1 cellular context compared by ENCODE assay signal in genomic region chr7:99325597-99326407, GRCh38.
A peak's percentile ranks its signal among the peaks of the same experiment; 100 is the strongest.
TF ChIP-seq lines count a peak whose summit lies in the region.

TSS of gene ARPC1A (plus strand) at chr7:99325898. CDS start at chr7:99333354, 7,456 bp downstream.

TF ChIP-seq in K562, 482 proteins besides CTCF, POLR2A, EP300 and RAD21 (continued from another document and continues in another):
- TF ChIP-seq, protein P1, sequence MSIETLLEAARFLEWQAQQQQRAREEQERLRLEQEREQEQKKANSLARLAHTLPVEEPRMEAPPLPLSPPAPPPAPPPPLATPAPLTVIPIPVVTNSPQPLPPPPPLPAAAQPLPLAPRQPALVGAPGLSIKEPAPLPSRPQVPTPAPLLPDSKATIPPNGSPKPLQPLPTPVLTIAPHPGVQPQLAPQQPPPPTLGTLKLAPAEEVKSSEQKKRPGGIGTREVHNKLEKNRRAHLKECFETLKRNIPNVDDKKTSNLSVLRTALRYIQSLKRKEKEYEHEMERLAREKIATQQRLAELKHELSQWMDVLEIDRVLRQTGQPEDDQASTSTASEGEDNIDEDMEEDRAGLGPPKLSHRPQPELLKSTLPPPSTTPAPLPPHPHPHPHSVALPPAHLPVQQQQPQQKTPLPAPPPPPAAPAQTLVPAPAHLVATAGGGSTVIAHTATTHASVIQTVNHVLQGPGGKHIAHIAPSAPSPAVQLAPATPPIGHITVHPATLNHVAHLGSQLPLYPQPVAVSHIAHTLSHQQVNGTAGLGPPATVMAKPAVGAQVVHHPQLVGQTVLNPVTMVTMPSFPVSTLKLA (conservative IDR thresholded peaks at IDR 0.05) = peak; percentile 32 to 73; a peak in 3 of 4 replicates
- peak; percentile 68 for TF ChIP-seq HCFC1 (IDR thresholded peaks at IDR 0.05; ENCODE audit: low read depth, low read length)
- peak; percentile 21; the same call in 1 of the 2 replicates for TF ChIP-seq ZSCAN29 (IDR thresholded peaks at IDR 0.05)
- TF ChIP-seq, protein P2, sequence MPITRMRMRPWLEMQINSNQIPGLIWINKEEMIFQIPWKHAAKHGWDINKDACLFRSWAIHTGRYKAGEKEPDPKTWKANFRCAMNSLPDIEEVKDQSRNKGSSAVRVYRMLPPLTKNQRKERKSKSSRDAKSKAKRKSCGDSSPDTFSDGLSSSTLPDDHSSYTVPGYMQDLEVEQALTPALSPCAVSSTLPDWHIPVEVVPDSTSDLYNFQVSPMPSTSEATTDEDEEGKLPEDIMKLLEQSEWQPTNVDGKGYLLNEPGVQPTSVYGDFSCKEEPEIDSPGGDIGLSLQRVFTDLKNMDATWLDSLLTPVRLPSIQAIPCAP (CRISPR knock-in tag; IDR thresholded peaks at IDR 0.05; ENCODE audit: borderline replicate concordance) = no peak
- no peak for TF ChIP-seq SRSF9 (IDR thresholded peaks at IDR 0.05; ENCODE audit: borderline replicate concordance, low read depth, low read length)
- TF ChIP-seq PATZ1 (CRISPR knock-in tag; IDR thresholded peaks at IDR 0.05; ENCODE audit: borderline replicate concordance) = no peak
- TF ChIP-seq THRB (CRISPR knock-in tag; conservative IDR thresholded peaks at IDR 0.05) = no peak
- TF ChIP-seq, protein P3, sequence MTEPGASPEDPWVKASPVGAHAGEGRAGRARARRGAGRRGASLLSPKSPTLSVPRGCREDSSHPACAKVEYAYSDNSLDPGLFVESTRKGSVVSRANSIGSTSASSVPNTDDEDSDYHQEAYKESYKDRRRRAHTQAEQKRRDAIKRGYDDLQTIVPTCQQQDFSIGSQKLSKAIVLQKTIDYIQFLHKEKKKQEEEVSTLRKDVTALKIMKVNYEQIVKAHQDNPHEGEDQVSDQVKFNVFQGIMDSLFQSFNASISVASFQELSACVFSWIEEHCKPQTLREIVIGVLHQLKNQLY (CRISPR knock-in tag; conservative IDR thresholded peaks at IDR 0.05) = no peak
- TF ChIP-seq, protein P4, sequence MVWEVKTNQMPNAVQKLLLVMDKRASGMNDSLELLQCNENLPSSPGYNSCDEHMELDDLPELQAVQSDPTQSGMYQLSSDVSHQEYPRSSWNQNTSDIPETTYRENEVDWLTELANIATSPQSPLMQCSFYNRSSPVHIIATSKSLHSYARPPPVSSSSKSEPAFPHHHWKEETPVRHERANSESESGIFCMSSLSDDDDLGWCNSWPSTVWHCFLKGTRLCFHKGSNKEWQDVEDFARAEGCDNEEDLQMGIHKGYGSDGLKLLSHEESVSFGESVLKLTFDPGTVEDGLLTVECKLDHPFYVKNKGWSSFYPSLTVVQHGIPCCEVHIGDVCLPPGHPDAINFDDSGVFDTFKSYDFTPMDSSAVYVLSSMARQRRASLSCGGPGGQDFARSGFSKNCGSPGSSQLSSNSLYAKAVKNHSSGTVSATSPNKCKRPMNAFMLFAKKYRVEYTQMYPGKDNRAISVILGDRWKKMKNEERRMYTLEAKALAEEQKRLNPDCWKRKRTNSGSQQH (CRISPR knock-in tag; IDR thresholded peaks at IDR 0.05) = no peak
- no peak for TF ChIP-seq CAMTA2 (CRISPR knock-in tag; conservative IDR thresholded peaks at IDR 0.05)
- no peak for TF ChIP-seq BMI1 (IDR thresholded peaks at IDR 0.05; ENCODE audit: low read length)
- TF ChIP-seq, protein P5, sequence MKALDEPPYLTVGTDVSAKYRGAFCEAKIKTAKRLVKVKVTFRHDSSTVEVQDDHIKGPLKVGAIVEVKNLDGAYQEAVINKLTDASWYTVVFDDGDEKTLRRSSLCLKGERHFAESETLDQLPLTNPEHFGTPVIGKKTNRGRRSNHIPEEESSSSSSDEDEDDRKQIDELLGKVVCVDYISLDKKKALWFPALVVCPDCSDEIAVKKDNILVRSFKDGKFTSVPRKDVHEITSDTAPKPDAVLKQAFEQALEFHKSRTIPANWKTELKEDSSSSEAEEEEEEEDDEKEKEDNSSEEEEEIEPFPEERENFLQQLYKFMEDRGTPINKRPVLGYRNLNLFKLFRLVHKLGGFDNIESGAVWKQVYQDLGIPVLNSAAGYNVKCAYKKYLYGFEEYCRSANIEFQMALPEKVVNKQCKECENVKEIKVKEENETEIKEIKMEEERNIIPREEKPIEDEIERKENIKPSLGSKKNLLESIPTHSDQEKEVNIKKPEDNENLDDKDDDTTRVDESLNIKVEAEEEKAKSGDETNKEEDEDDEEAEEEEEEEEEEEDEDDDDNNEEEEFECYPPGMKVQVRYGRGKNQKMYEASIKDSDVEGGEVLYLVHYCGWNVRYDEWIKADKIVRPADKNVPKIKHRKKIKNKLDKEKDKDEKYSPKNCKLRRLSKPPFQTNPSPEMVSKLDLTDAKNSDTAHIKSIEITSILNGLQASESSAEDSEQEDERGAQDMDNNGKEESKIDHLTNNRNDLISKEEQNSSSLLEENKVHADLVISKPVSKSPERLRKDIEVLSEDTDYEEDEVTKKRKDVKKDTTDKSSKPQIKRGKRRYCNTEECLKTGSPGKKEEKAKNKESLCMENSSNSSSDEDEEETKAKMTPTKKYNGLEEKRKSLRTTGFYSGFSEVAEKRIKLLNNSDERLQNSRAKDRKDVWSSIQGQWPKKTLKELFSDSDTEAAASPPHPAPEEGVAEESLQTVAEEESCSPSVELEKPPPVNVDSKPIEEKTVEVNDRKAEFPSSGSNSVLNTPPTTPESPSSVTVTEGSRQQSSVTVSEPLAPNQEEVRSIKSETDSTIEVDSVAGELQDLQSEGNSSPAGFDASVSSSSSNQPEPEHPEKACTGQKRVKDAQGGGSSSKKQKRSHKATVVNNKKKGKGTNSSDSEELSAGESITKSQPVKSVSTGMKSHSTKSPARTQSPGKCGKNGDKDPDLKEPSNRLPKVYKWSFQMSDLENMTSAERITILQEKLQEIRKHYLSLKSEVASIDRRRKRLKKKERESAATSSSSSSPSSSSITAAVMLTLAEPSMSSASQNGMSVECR (CRISPR knock-in tag; IDR thresholded peaks at IDR 0.05) = peak; percentile 72; the same call in 1 of the 2 replicates
- no peak for TF ChIP-seq CREB3 (tag; conservative IDR thresholded peaks at IDR 0.05; ENCODE audit: low read depth)
- peak; percentile 98 for TF ChIP-seq NFATC3 (IDR thresholded peaks at IDR 0.05)
- no peak for TF ChIP-seq MGA (IDR thresholded peaks at IDR 0.05)
- no peak for TF ChIP-seq ZNF589 (CRISPR knock-in tag; IDR thresholded peaks at IDR 0.05; ENCODE audit: low read depth)
- no peak for TF ChIP-seq DNMT1 (IDR thresholded peaks at IDR 0.05)
- peak; percentile 84; the same call in 1 of the 2 replicates for TF ChIP-seq EP400 (IDR thresholded peaks at IDR 0.05)
- TF ChIP-seq ZNF263 (CRISPR knock-in tag; IDR thresholded peaks at IDR 0.05; ENCODE audit: borderline replicate concordance) = peak; percentile 71
- TF ChIP-seq OTX1 (CRISPR knock-in tag; IDR thresholded peaks at IDR 0.05) = no peak
- TF ChIP-seq, protein P6, sequence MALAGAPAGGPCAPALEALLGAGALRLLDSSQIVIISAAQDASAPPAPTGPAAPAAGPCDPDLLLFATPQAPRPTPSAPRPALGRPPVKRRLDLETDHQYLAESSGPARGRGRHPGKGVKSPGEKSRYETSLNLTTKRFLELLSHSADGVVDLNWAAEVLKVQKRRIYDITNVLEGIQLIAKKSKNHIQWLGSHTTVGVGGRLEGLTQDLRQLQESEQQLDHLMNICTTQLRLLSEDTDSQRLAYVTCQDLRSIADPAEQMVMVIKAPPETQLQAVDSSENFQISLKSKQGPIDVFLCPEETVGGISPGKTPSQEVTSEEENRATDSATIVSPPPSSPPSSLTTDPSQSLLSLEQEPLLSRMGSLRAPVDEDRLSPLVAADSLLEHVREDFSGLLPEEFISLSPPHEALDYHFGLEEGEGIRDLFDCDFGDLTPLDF (CRISPR knock-in tag; IDR thresholded peaks at IDR 0.05) = peak; percentile 81
